13 cellular contexts compared by ENCODE assay signal in genomic region chr2:68734176-68734575, GRCh38. TPM values are rescaled to one million over a fixed set of nuclear protein-coding genes. Genes with fewer than 3 reads are reported as not detected.
A peak's percentile ranks its signal among the peaks of the same experiment; 100 is the strongest.
DNase-seq lines count a peak whose midpoint lies in the region; ATAC-seq and TF ChIP-seq lines count a peak whose summit lies in the region.
"Had no signal": no experiment of that assay in that cellular context is flagged by ENCODE, and none has a peak within 500 bp of the region (broad histone marks: within the 10 kb centered on the region; RNA-seq: fewer than 3 reads in every experiment).

No MANE protein-coding gene starts in this region.

- no peak overlapping the region for H3K27ac Mint-ChIP-seq in MCF 10A (ENCODE audit: low read depth, unreplicated experiment)
- H3K27ac Mint-ChIP-seq: immature natural killer cell had no signal

- peak overlapping the region; percentile 3 for H2AFZ ChIP-seq in SU-DHL-6 (ENCODE audit: low read depth, low read length, severe bottlenecking)

- peak; percentile 4 for DNase-seq in stimulated activated CD4-positive, alpha-beta T cell treated with anti-CD3 and anti-CD28 coated beads, Interleukin-4, amount 100 ng/mL, for 24 hours
- DNase-seq in stimulated activated CD4-positive, alpha-beta T cell treated with anti-CD3 and anti-CD28 coated beads, Interleukin-15, amount 100 ng/mL, for 24 hours: no peak
- no peak for DNase-seq in lower lobe of right lung
- no peak for DNase-seq in upper lobe of left lung
- no peak for DNase-seq in MCF 10A (ENCODE audit: unreplicated experiment)
- DNase-seq in glomerular visceral epithelial cell (ENCODE audit: extremely low spot score): no peak
- DNase-seq: Calu3, NCI-H187 had no signal

- peaks cover 22% of the 10 kb centered on the region for H3F3A ChIP-seq in SU-DHL-6 (ENCODE audit: insufficient read depth)

- peaks cover 13% of the 10 kb centered on the region for H3K4me1 Mint-ChIP-seq in MCF 10A (ENCODE audit: insufficient read depth, unreplicated experiment)

- no peak for TF ChIP-seq EP300 in upper lobe of left lung (IDR thresholded peaks at IDR 0.05)

- TF ChIP-seq CTCF in SU-DHL-6 (IDR thresholded peaks at IDR 0.05; ENCODE audit: insufficient read depth, low read length, poor library complexity, severe bottlenecking): no peak
- no peak for TF ChIP-seq CTCF in lower lobe of right lung (IDR thresholded peaks at IDR 0.05)
- TF ChIP-seq CTCF in upper lobe of left lung (IDR thresholded peaks at IDR 0.05): no peak
- TF ChIP-seq CTCF in MCF 10A (IDR thresholded peaks at IDR 0.05; ENCODE audit: unreplicated experiment): no peak

- no peaks in the 10 kb centered on the region for H3K9me3 Mint-ChIP-seq in MCF 10A (ENCODE audit: unreplicated experiment)
- H3K9me3 Mint-ChIP-seq: immature natural killer cell had no signal

- peak overlapping the region; percentile 72 for H3K9ac ChIP-seq in SU-DHL-6 (ENCODE audit: low read length)

- intact Hi-C loops in lower lobe of right lung (cut with DNase I) (no loop called here), MCF 10A (cut with micrococcal nuclease) (no loop called here)

- 47 to 60% methylated on average over 3 of the region's 3 CpGs for WGBS in upper lobe of left lung, 2 donors

- H3K4me3 ChIP-seq in SU-DHL-6 (ENCODE audit: insufficient read depth, low read length, poor library complexity, severe bottlenecking) (peak overlapping the region; percentile 11), lower lobe of right lung (peak overlapping the region; percentile 46), upper lobe of left lung (peak overlapping the region in 1 of 4 donors; percentile 41)
- H3K4me3 ChIP-seq: K562 had no signal

- no TSS peak for BruUV-seq in MCF 10A (replicated peaks; lab: Mats Ljungman, UMichigan)

- no peaks in the 10 kb centered on the region for H3K36me3 ChIP-seq in SU-DHL-6 (ENCODE audit: low read length)
- no peaks in the 10 kb centered on the region for H3K36me3 ChIP-seq in lower lobe of right lung
- no peaks in the 10 kb centered on the region for H3K36me3 ChIP-seq in upper lobe of left lung
- H3K36me3 ChIP-seq: vagina had no signal

- peaks cover 29% of the 10 kb centered on the region for H3K4me1 ChIP-seq in lower lobe of right lung
- H3K4me1 ChIP-seq in upper lobe of left lung: peaks cover 0 to 13% (median 10%) of the 10 kb centered on the region in 4 donors

- TF ChIP-seq POLR2A in upper lobe of left lung (IDR thresholded peaks at IDR 0.05): no peak

- H3K79me2 ChIP-seq in SU-DHL-6 (ENCODE audit: insufficient read depth, low read length): peaks cover 41% of the 10 kb centered on the region

- POLR2A ChIA-PET in MCF 10A (lab: Yijun Ruan, JAX): interaction anchor here (0.6 kb wide), 1 partner anchor 194 kb away, joined by 4 read pairs; no protein-coding TSS in a partner anchor

- no peaks in the 10 kb centered on the region for H3K36me3 Mint-ChIP-seq in MCF 10A (ENCODE audit: insufficient read depth, unreplicated experiment)

- no peak for ATAC-seq in lower lobe of right lung
- ATAC-seq in upper lobe of left lung (ENCODE audit: low FRiP score in 2 of 2): no peak
- ATAC-seq in GM21367 (IDR thresholded peaks at IDR 0.05; ENCODE audit: unreplicated experiment): no peak
- ATAC-seq: K562 had no signal

- no peaks in the 10 kb centered on the region for H3K27me3 Mint-ChIP-seq in MCF 10A (ENCODE audit: insufficient read depth, unreplicated experiment)

- no peaks in the 10 kb centered on the region for H4K20me1 ChIP-seq in SU-DHL-6 (ENCODE audit: low read depth, low read length)

- H3K27me3 ChIP-seq in SU-DHL-6 (ENCODE audit: low read length) (no peaks in the 10 kb centered on the region), lower lobe of right lung (ENCODE audit: low read depth) (no peaks in the 10 kb centered on the region), upper lobe of left lung (no peaks in the 10 kb centered on the region)
- H3K27me3 ChIP-seq: vagina had no signal

- peak overlapping the region; percentile 90 for H3K4me2 ChIP-seq in SU-DHL-6 (ENCODE audit: low read depth, low read length, poor library complexity, severe bottlenecking)

- no peaks in the 10 kb centered on the region for H3K9me2 ChIP-seq in SU-DHL-6 (replicated peaks; ENCODE audit: insufficient read depth, low read length)

- no peak overlapping the region for H3K4me3 Mint-ChIP-seq in MCF 10A (ENCODE audit: unreplicated experiment)
- H3K4me3 Mint-ChIP-seq: immature natural killer cell had no signal

- CTCF ChIA-PET in MCF 10A (lab: Yijun Ruan, JAX): interaction anchor here (1.0 to 2.7 kb wide), 4 partner anchors 10 to 209 kb away, joined by 3 to 7 read pairs (median 4); no protein-coding TSS in a partner anchor

- H3K27ac ChIP-seq in SU-DHL-6 (ENCODE audit: low read depth, low read length): peak overlapping the region; percentile 90
- peak overlapping the region; percentile 83 for H3K27ac ChIP-seq in lower lobe of right lung
- H3K27ac ChIP-seq in upper lobe of left lung: peak overlapping the region; percentile 53 to 82 (median 77)

- H3K9me3 ChIP-seq in SU-DHL-6 (ENCODE audit: insufficient read depth, low read length) (no peaks in the 10 kb centered on the region), lower lobe of right lung (no peaks in the 10 kb centered on the region), upper lobe of left lung (no peaks in the 10 kb centered on the region)
- H3K9me3 ChIP-seq: vagina had no signal

RNA-seq across cellular contexts. Expression of gene ARHGAP25, which starts 0.4 kb away (rescaled TPM):
- 48.5 TPM for total RNA-seq in lower lobe of right lung
- total RNA-seq in upper lobe of left lung: 10 to 100 TPM; 13.2 to 36.1 (median 26.3) TPM
- 0.93 TPM in 2 replicates for total RNA-seq in MCF 10A (2022)
- total RNA-seq: Calu3 had no signal
